18 cellular contexts compared by ENCODE assay signal in the genomic region with DNA sequence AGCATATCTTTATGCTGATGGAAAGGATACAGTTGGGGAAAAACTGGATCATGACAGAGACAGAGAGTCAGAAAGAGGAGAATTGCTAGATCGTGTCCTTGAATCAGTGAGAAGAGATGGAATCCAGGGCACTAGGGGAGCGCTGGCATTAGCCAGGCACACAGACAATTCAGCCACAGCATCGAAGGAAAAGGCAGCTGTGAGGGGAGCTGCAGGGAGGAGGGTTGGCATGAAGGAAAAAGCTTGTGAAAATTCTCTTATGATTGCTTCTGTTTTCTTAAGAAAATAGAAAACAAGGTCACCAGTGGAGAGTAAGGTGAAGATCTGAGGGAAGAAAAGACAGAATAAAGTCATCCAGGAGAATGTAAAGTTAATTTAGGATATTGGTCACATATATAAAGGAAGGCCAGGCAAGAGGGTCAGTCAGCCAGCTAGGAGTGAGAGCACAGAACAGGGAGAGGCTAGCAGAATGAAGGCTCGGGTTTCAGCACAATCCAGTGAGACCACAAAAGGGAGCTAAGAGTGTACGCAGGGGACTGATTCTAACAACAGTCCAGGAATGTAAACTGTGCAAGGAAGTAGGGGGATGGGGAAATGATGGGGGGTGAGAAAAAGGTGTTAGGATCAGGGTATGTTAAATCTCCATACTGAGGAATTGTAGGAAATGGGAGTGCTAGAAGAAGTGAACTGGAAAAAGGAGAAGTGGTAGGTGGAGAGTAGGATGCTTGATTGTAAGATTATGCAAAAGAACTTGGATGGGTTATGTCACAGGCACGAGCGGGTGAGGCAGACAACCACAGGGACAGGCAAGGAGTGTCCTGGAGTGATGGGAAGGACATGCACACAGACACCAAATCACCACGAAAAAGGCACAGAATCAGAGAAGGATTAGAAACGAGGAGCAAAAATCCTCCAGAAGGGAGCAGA.
DNase-seq lines count a peak whose midpoint lies in the region; ATAC-seq, FAIRE-seq and TF ChIP-seq lines count a peak whose summit lies in the region.
"Had no signal": no experiment of that assay in that cellular context is flagged by ENCODE, and none has a peak within 500 bp of the region (broad histone marks: within the 10 kb centered on the region; RNA-seq: fewer than 3 reads in every experiment).

No MANE protein-coding gene starts in this region.

- H3K4me2 ChIP-seq in HepG2 (ENCODE audit: low read depth, low read length) (no peak overlapping the region), astrocyte (ENCODE audit: low read length) (peak overlapping the region; percentile 43)

- H4K20me1 ChIP-seq in HepG2 (ENCODE audit: insufficient read depth, low read length) (peaks cover 6% of the 10 kb centered on the region; the same call in 1 of the 2 replicates), astrocyte (ENCODE audit: insufficient read depth, low read length) (peaks cover 4% of the 10 kb centered on the region)

- intact Hi-C loops in HepG2 (cut with micrococcal nuclease; ENCODE audit: unreplicated experiment), result no loop called here
- intact Hi-C loops in right lobe of liver (cut with DNase I), result no loop called here

- TF ChIP-seq EP300 in HepG2 (IDR thresholded peaks at IDR 0.05; ENCODE audit: low read depth in 2 of 2, low read length in 2 of 2) (no peak), HepG2 (CRISPR knock-in tag; IDR thresholded peaks at IDR 0.05; ENCODE audit: borderline replicate concordance) (no peak)

- TF ChIP-seq CTCF in HepG2 (CRISPR knock-in tag; IDR thresholded peaks at IDR 0.05), result no peak
- TF ChIP-seq CTCF in right lobe of liver (IDR thresholded peaks at IDR 0.05), result no peak
- no peak for TF ChIP-seq CTCF in astrocyte (IDR thresholded peaks at IDR 0.05; ENCODE audit: insufficient read depth, low read depth, low read length)

- H3K4me3 ChIP-seq in HepG2 (replicated peaks in 1 of 3; ENCODE audit: insufficient read depth in 1 of 3, low read depth in 2 of 3, low read length in 3 of 3) (no peak overlapping the region), right lobe of liver (no peak overlapping the region), astrocyte (ENCODE audit: insufficient read depth, low read depth, low read length) (no peak overlapping the region), HAP-1 (no peak overlapping the region)
- H3K4me3 ChIP-seq: thyroid gland had no signal

- in situ Hi-C loops in HepG2 (cut with HindIII; ENCODE audit: extremely low pct_ligation_motif_present, low pct_unique_long_range_greater_than_20kb), result no loop called here
- in situ Hi-C loops in HAP-1 (cut with MboI; ENCODE audit: low sequenced_read_pairs), result no loop called here

- no peak overlapping the region for H3K27ac Mint-ChIP-seq in astrocyte (ENCODE audit: unreplicated experiment)
- H3K27ac Mint-ChIP-seq: activated CD4-positive, alpha-beta T cell treated with anti-CD3 and anti-CD28 coated beads for 36 hours; activated naive CD8-positive, alpha-beta T cell had no signal

- DNase-seq in HepG2 (ENCODE audit: low spot score) (peak; percentile 7), right lobe of liver (no peak), astrocyte (ENCODE audit: low read depth) (peak; percentile 73), islet precursor cell (peak; percentile 69), kidney glomerular epithelial cell (lab: John Stamatoyannopoulos, UW) (no peak), occipital lobe (lab: John Stamatoyannopoulos, UW) (no peak), HAP-1 (ENCODE audit: low spot score in 2 of 2) (no peak)
- DNase-seq: ACHN; activated CD4-positive, alpha-beta T cell treated with anti-CD3 and anti-CD28 coated beads for 36 hours; glutamatergic neuron; left cardiac atrium; naive B cell; Right ventricle myocardium superior; stimulated activated CD8-positive, alpha-beta memory T cell treated with anti-CD3 and anti-CD28 coated beads, Interleukin-4, amount 100 ng/mL, for 48 hours; thyroid gland had no signal

- no peak for TF ChIP-seq RAD21 in HepG2 (CRISPR knock-in tag; IDR thresholded peaks at IDR 0.05)

- H3K4me1 ChIP-seq in HepG2 (ENCODE audit: insufficient read depth, low read length), result peaks cover 32% of the 10 kb centered on the region
- no peaks in the 10 kb centered on the region for H3K4me1 ChIP-seq in right lobe of liver
- H3K4me1 ChIP-seq in astrocyte (ENCODE audit: insufficient read depth, low read length), result peaks cover 14% of the 10 kb centered on the region
- H3K4me1 ChIP-seq in HAP-1, result no peaks in the 10 kb centered on the region
- H3K4me1 ChIP-seq: thyroid gland had no signal

- H3K27me3 ChIP-seq in HepG2 (ENCODE audit: control insufficient read depth in 1 of 2, insufficient read depth in 2 of 2, low read length in 2 of 2) (no peaks in the 10 kb centered on the region), right lobe of liver (no peaks in the 10 kb centered on the region), astrocyte (ENCODE audit: insufficient read depth, low read length) (no peaks in the 10 kb centered on the region), HAP-1 (ENCODE audit: low read depth) (no peaks in the 10 kb centered on the region)
- H3K27me3 ChIP-seq: thyroid gland had no signal

- H3K27ac ChIP-seq in HepG2 (ENCODE audit: extremely low read length, insufficient read depth, low read length) (no peak overlapping the region), right lobe of liver (no peak overlapping the region), astrocyte (ENCODE audit: low read depth, low read length) (no peak overlapping the region)
- H3K27ac ChIP-seq: thyroid gland had no signal

- H3K36me3 ChIP-seq in HepG2 (replicated peaks in 1 of 2; ENCODE audit: control insufficient read depth in 1 of 2, insufficient read depth in 2 of 2, low read length in 2 of 2) (peaks cover 2 to 5% of the 10 kb centered on the region in 2 experiments; a peak in 1 of 5 replicates), right lobe of liver (no peaks in the 10 kb centered on the region), astrocyte (ENCODE audit: insufficient read depth, low read length) (no peaks in the 10 kb centered on the region), HAP-1 (replicated peaks) (no peaks in the 10 kb centered on the region)
- H3K36me3 ChIP-seq: thyroid gland had no signal

- FAIRE-seq in HepG2 (lab: Jason Lieb, UNC), result no peak
- FAIRE-seq in astrocyte (lab: Jason Lieb, UNC), result no peak
- FAIRE-seq: HTR-8/SVneo had no signal

- CTCF ChIA-PET in HepG2 (lab: Yijun Ruan, JAX; ENCODE audit: low intra/inter-chr PET ratio, low total read pairs), result no interaction called here

- TF ChIP-seq POLR2A in HepG2 (IDR thresholded peaks at IDR 0.05; ENCODE audit: insufficient read depth in 1 of 2, low read depth in 2 of 2, low read length in 2 of 2) (no peak), right lobe of liver (IDR thresholded peaks at IDR 0.05) (no peak)

- no peaks in the 10 kb centered on the region for H3K9me3 Mint-ChIP-seq in astrocyte (ENCODE audit: unreplicated experiment)
- H3K9me3 Mint-ChIP-seq: naive B cell had no signal

- H3K9me3 ChIP-seq in HepG2 (ENCODE audit: low read length) (no peaks in the 10 kb centered on the region), right lobe of liver (no peaks in the 10 kb centered on the region), astrocyte (ENCODE audit: insufficient read depth, low read depth, low read length) (no peaks in the 10 kb centered on the region), HAP-1 (no peaks in the 10 kb centered on the region)
- H3K9me3 ChIP-seq: thyroid gland had no signal

- 94% methylated on average over 9 of the region's 9 CpGs for WGBS in HepG2 (ENCODE audit: low lambda C conversion rate)
- WGBS in right lobe of liver (ENCODE audit: insufficient coverage, low coverage, low lambda C conversion rate, missing lambda C conversion rate), result 81% methylated on average over 9 of the region's 9 CpGs

- H3K79me2 ChIP-seq in HepG2 (ENCODE audit: insufficient read depth, low read length) (no peaks in the 10 kb centered on the region), astrocyte (ENCODE audit: insufficient read depth, low read length) (no peaks in the 10 kb centered on the region)

- no peak overlapping the region for H3K4me3 Mint-ChIP-seq in astrocyte (ENCODE audit: unreplicated experiment)
- H3K4me3 Mint-ChIP-seq: activated CD4-positive, alpha-beta T cell treated with anti-CD3 and anti-CD28 coated beads for 36 hours; activated naive CD8-positive, alpha-beta T cell; naive B cell had no signal

- no peak overlapping the region for H3K9ac ChIP-seq in HepG2 (ENCODE audit: insufficient read depth, low read depth, low read length)
- no peak overlapping the region for H3K9ac ChIP-seq in astrocyte (ENCODE audit: low read length)

- H3K4me1 Mint-ChIP-seq in astrocyte (ENCODE audit: low read depth, unreplicated experiment), result no peaks in the 10 kb centered on the region
- H3K4me1 Mint-ChIP-seq: naive B cell had no signal

- no peaks in the 10 kb centered on the region for H3K27me3 Mint-ChIP-seq in astrocyte (ENCODE audit: low read depth, unreplicated experiment)
- H3K27me3 Mint-ChIP-seq: activated CD4-positive, alpha-beta T cell treated with anti-CD3 and anti-CD28 coated beads for 36 hours; activated naive CD8-positive, alpha-beta T cell; naive B cell had no signal

- no peaks in the 10 kb centered on the region for H3K36me3 Mint-ChIP-seq in astrocyte (ENCODE audit: low read depth, unreplicated experiment)

- POLR2A ChIA-PET in HepG2 (lab: Yijun Ruan, JAX), result no interaction called here

- no peak overlapping the region for H2AFZ ChIP-seq in HepG2 (ENCODE audit: low read length)
- no peak overlapping the region for H2AFZ ChIP-seq in astrocyte (ENCODE audit: low read depth, low read length)

- no TSS peak for BruUV-seq in HepG2 (replicated peaks; lab: Mats Ljungman, UMichigan)

- ATAC-seq in HepG2, result peak; percentile 49; the same call in 2 of the 3 replicates
- ATAC-seq in right lobe of liver, result no peak
- no peak for ATAC-seq in HG03460 (IDR thresholded peaks at IDR 0.05; ENCODE audit: unreplicated experiment)
- ATAC-seq: activated CD4-positive, alpha-beta T cell treated with anti-CD3 and anti-CD28 coated beads for 36 hours; left cardiac atrium had no signal

TF ChIP-seq in HepG2, 621 proteins besides CTCF, POLR2A, EP300 and RAD21:
- TF ChIP-seq SIX4 (CRISPR knock-in tag; IDR thresholded peaks at IDR 0.05) (peak; percentile 63), ZNF292 (CRISPR knock-in tag; IDR thresholded peaks at IDR 0.05; ENCODE audit: borderline replicate concordance, low read depth) (peak; percentile 36; the same call in 1 of the 2 replicates), REPIN1 (CRISPR knock-in tag; IDR thresholded peaks at IDR 0.05; ENCODE audit: borderline replicate concordance, low read depth) (no peak)

Comparison
In these comparisons a context has a peak if more than half of its experiments do, and no peak if none do; other contexts are left out.
1. DNase-seq: peak in HepG2 (single experiment), astrocyte (single experiment) and islet precursor cell (single experiment); none in right lobe of liver (0 of 3), kidney glomerular epithelial cell (single experiment), occipital lobe (single experiment) and HAP-1 (0 of 2).